17 cellular contexts compared by ENCODE assay signal in genomic region chr6:1820165-1820564, GRCh38.
DNase-seq lines count a peak whose midpoint lies in the region; ATAC-seq and TF ChIP-seq lines count a peak whose summit lies in the region.
"Had no signal": no experiment of that assay in that cellular context is flagged by ENCODE, and none has a peak within 500 bp of the region (broad histone marks: within the 10 kb centered on the region; RNA-seq: fewer than 3 reads in every experiment).

No MANE protein-coding gene starts in this region.

- TF ChIP-seq CTCF in fibroblast of the aortic adventitia (IDR thresholded peaks at IDR 0.05; ENCODE audit: insufficient read depth, low read length), result no peak
- no peak for TF ChIP-seq CTCF in thoracic aorta (IDR thresholded peaks at IDR 0.05)

- no peaks in the 10 kb centered on the region for H3K36me3 ChIP-seq in thoracic aorta
- H3K36me3 ChIP-seq: lower lobe of right lung had no signal

- H3K27me3 ChIP-seq in thoracic aorta (replicated peaks; ENCODE audit: insufficient read depth), result no peaks in the 10 kb centered on the region

- DNase-seq in GM03348 (ENCODE audit: low spot score) (peak; percentile 66), amniotic epithelial cell (ENCODE audit: low read depth) (peak; percentile 24), fibroblast of the aortic adventitia (ENCODE audit: low read depth) (peak; percentile 90), thoracic aorta (ENCODE audit: low spot score) (no peak), NCI-H2196 treated with DMSO at 0.1 percent for 48 hours (lab: John Stamatoyannopoulos, UW; ENCODE audit: unreplicated experiment) (no peak), KG1 (lab: John Stamatoyannopoulos, UW) (no peak)
- DNase-seq: activated CD4-positive, alpha-beta T cell treated with anti-CD3 and anti-CD28 coated beads for 4 hours; activated effector memory CD4-positive, alpha-beta T cell treated with Interleukin-2 at 50 U/mL for 16 hours; DMS153; GOT3; lower lobe of right lung; MM.1S; RPMI8226; stimulated activated CD4-positive, alpha-beta T cell treated with anti-CD3 and anti-CD28 coated beads, Interleukin-4, amount 100 ng/mL, for 1 hour; substantia nigra had no signal

- H3K4me1 ChIP-seq in thoracic aorta (ENCODE audit: control insufficient read depth in 1 of 2, low read depth in 2 of 2), result peaks cover 23 to 48% of the 10 kb centered on the region in 2 donors
- H3K4me1 ChIP-seq: parathyroid adenoma had no signal

- ATAC-seq in thoracic aorta (ENCODE audit: insufficient number of reproducible peaks, low FRiP score, low read depth) (no peak), GM18907 (IDR thresholded peaks at IDR 0.05; ENCODE audit: unreplicated experiment) (no peak)
- ATAC-seq: lower lobe of right lung had no signal

- H3K27ac ChIP-seq in thoracic aorta, result peak overlapping the region; percentile 84 to 88
- H3K27ac ChIP-seq: lower lobe of right lung, parathyroid adenoma had no signal

- H3K4me3 ChIP-seq in fibroblast of the aortic adventitia (ENCODE audit: low read depth, low read length), result no peak overlapping the region
- H3K4me3 ChIP-seq in thoracic aorta, result no peak overlapping the region
- H3K4me3 ChIP-seq: lower lobe of right lung had no signal

- no peaks in the 10 kb centered on the region for H3K9me3 ChIP-seq in thoracic aorta
- H3K9me3 ChIP-seq: lower lobe of right lung had no signal

Comparison
In these comparisons a context has a peak if more than half of its experiments do, and no peak if none do; other contexts are left out.
1. DNase-seq: peak in GM03348 (single experiment), amniotic epithelial cell (single experiment) and fibroblast of the aortic adventitia (single experiment); none in thoracic aorta (single experiment), NCI-H2196 treated with DMSO at 0.1 percent for 48 hours (single experiment) and KG1 (single experiment).